Comparison of ENCODE assay signal across 23 cellular contexts in genomic region chr5:36530249-36530648, GRCh38.
"Had no signal": no experiment of that assay in that cellular context is flagged by ENCODE, and none has a peak within 500 bp of the region (broad histone marks: within the 10 kb centered on the region; RNA-seq: fewer than 3 reads in every experiment).

No MANE protein-coding gene starts in this region.

- H3K36me3 ChIP-seq: breast epithelium, esophagus muscularis mucosa, prostate gland, right lobe of liver, spleen had no signal

- H3K27ac ChIP-seq: breast epithelium, esophagus muscularis mucosa, prostate gland, right lobe of liver, spleen, testis had no signal

- H3K27me3 ChIP-seq: breast epithelium, esophagus muscularis mucosa, right lobe of liver, testis had no signal

- H3K27me3 Mint-ChIP-seq: activated naive CD8-positive, alpha-beta T cell; stimulated activated memory B cell treated with anti-CD40 and anti-IgM and Interleukin-4, amounts not matched to agents 10 μg/mL and 1 μg/mL and 100 μg/mL, for 72 hours; type B pancreatic cell had no signal

- H3K9me3 Mint-ChIP-seq: stimulated activated memory B cell treated with anti-CD40 and anti-IgM and Interleukin-4, amounts not matched to agents 10 μg/mL and 1 μg/mL and 100 μg/mL, for 72 hours; T-cell had no signal

- DNase-seq: activated CD4-positive, alpha-beta T cell treated with anti-CD3 and anti-CD28 coated beads for 36 hours; activated CD4-positive, alpha-beta T cell treated with anti-CD3 and anti-CD28 coated beads, Interleukin-2, amount 50 U/mL, for 48 hours; activated T-cell treated with anti-CD3 and anti-CD28 coated beads for 4 hours; amniotic stem cell; cerebellar nuclear complex; effector memory CD4-positive, alpha-beta T cell; hippocampal formation; mammary epithelial cell; naive B cell; right lobe of liver; spleen; stimulated activated CD4-positive, alpha-beta T cell treated with anti-CD3 and anti-CD28 coated beads, Interleukin-4, amount 100 ng/mL, for 4 hours; T-cell; testis had no signal

- ATAC-seq: activated CD4-positive, alpha-beta T cell treated with anti-CD3 and anti-CD28 coated beads for 36 hours; left lobe of liver; right lobe of liver; stimulated activated memory B cell treated with anti-CD40 and anti-IgM and Interleukin-4, amounts not matched to agents 10 μg/mL and 1 μg/mL and 100 μg/mL, for 72 hours; T-cell; WTC11 had no signal

- H3K4me1 Mint-ChIP-seq: activated CD4-positive, alpha-beta T cell treated with anti-CD3 and anti-CD28 coated beads for 36 hours; stimulated activated memory B cell treated with anti-CD40 and anti-IgM and Interleukin-4, amounts not matched to agents 10 μg/mL and 1 μg/mL and 100 μg/mL, for 72 hours; T-cell had no signal

- H3K4me1 ChIP-seq: breast epithelium, esophagus muscularis mucosa, prostate gland, right lobe of liver, spleen, testis had no signal

- H3K4me3 Mint-ChIP-seq: activated CD4-positive, alpha-beta T cell treated with anti-CD3 and anti-CD28 coated beads for 36 hours; activated naive CD8-positive, alpha-beta T cell; naive B cell; neural crest cell; stimulated activated memory B cell treated with anti-CD40 and anti-IgM and Interleukin-4, amounts not matched to agents 10 μg/mL and 1 μg/mL and 100 μg/mL, for 72 hours; T-cell; type B pancreatic cell; WTC11 had no signal

- H3K27ac Mint-ChIP-seq: activated CD4-positive, alpha-beta T cell treated with anti-CD3 and anti-CD28 coated beads for 36 hours; activated naive CD8-positive, alpha-beta T cell; stimulated activated memory B cell treated with anti-CD40 and anti-IgM and Interleukin-4, amounts not matched to agents 10 μg/mL and 1 μg/mL and 100 μg/mL, for 72 hours; T-cell; type B pancreatic cell; WTC11 had no signal

- H3K36me3 Mint-ChIP-seq: activated naive CD8-positive, alpha-beta T cell; naive B cell; stimulated activated memory B cell treated with anti-CD40 and anti-IgM and Interleukin-4, amounts not matched to agents 10 μg/mL and 1 μg/mL and 100 μg/mL, for 72 hours; T-cell; type B pancreatic cell; WTC11 had no signal

- H3K4me3 ChIP-seq: breast epithelium, esophagus muscularis mucosa, prostate gland, right lobe of liver, spleen, testis had no signal

- H3K9me3 ChIP-seq: breast epithelium, esophagus muscularis mucosa, prostate gland, right lobe of liver, spleen, testis had no signal
